Comparison of ENCODE assay signal across 14 cellular contexts in genomic region chr2:43511199-43511598, GRCh38.
DNase-seq lines count a peak whose midpoint lies in the region; ATAC-seq and TF ChIP-seq lines count a peak whose summit lies in the region.
"Had no signal": no experiment of that assay in that cellular context is flagged by ENCODE, and none has a peak within 500 bp of the region (broad histone marks: within the 10 kb centered on the region; RNA-seq: fewer than 3 reads in every experiment).

No MANE protein-coding gene starts in this region.

- H3K9me3 Mint-ChIP-seq in activated CD4-positive, alpha-beta memory T cell treated with anti-CD3 and anti-CD28 coated beads for 36 hours, result no peaks in the 10 kb centered on the region
- H3K9me3 Mint-ChIP-seq in activated CD4-positive, alpha-beta memory T cell treated with anti-CD3 and anti-CD28 coated beads, Interleukin-2, amount 10 ng/mL, durations not matched to agents 7 days and 5 days, result no peaks in the 10 kb centered on the region
- H3K9me3 Mint-ChIP-seq in neural progenitor cell, result no peaks in the 10 kb centered on the region

- H3K4me1 ChIP-seq in left ventricle myocardium inferior, result peaks cover 37% of the 10 kb centered on the region
- H3K4me1 ChIP-seq in neural progenitor cell, result peaks cover 2% of the 10 kb centered on the region
- H3K4me1 ChIP-seq: BLaER1 treated with 17β-estradiol and CSF1 and Interleukin-3, amounts not matched to agents 10 nM and 100 nM; HAP-1 had no signal

- no peak overlapping the region for H3K4me3 ChIP-seq in left ventricle myocardium inferior
- H3K4me3 ChIP-seq in neural progenitor cell, result no peak overlapping the region
- H3K4me3 ChIP-seq: BLaER1 treated with 17β-estradiol and CSF1 and Interleukin-3, amounts not matched to agents 10 nM and 100 nM; HAP-1 had no signal

- no peak overlapping the region for H3K27ac Mint-ChIP-seq in activated CD4-positive, alpha-beta memory T cell treated with anti-CD3 and anti-CD28 coated beads for 36 hours
- H3K27ac Mint-ChIP-seq in activated CD4-positive, alpha-beta memory T cell treated with anti-CD3 and anti-CD28 coated beads, Interleukin-2, amount 10 ng/mL, durations not matched to agents 7 days and 5 days, result no peak overlapping the region
- H3K27ac Mint-ChIP-seq in neural progenitor cell, result peak overlapping the region; percentile 19

- peaks cover 16% of the 10 kb centered on the region for H3F3A ChIP-seq in neural progenitor cell (ENCODE audit: low read depth)

- no peak for TF ChIP-seq CTCF in left ventricle myocardium inferior (IDR thresholded peaks at IDR 0.05; ENCODE audit: borderline replicate concordance)
- TF ChIP-seq CTCF in neural progenitor cell (IDR thresholded peaks at IDR 0.05), result no peak

- H3K36me3 ChIP-seq in left ventricle myocardium inferior (peaks cover 13% of the 10 kb centered on the region), neural progenitor cell (no peaks in the 10 kb centered on the region)
- H3K36me3 ChIP-seq: HAP-1 had no signal

- H2AFZ ChIP-seq in neural progenitor cell (replicated peaks), result no peak overlapping the region

- H3K9me3 ChIP-seq in left ventricle myocardium inferior (replicated peaks) (no peaks in the 10 kb centered on the region), neural progenitor cell (ENCODE audit: low read depth) (no peaks in the 10 kb centered on the region)
- H3K9me3 ChIP-seq: HAP-1 had no signal

- POLR2A ChIA-PET in activated CD4-positive, alpha-beta memory T cell treated with anti-CD3 and anti-CD28 coated beads for 36 hours (lab: Charles Lee), result no interaction called here
- POLR2A ChIA-PET in activated CD4-positive, alpha-beta memory T cell treated with anti-CD3 and anti-CD28 coated beads, Interleukin-2, amount 10 ng/mL, durations not matched to agents 7 days and 5 days (lab: Charles Lee), result no interaction called here

- intact Hi-C loops in activated CD4-positive, alpha-beta memory T cell treated with anti-CD3 and anti-CD28 coated beads for 36 hours (cut with micrococcal nuclease), result loop anchor here (10.0 kb wide), 1 partner anchor 54 kb away; no protein-coding TSS in a partner anchor
- intact Hi-C loops in left ventricle myocardium inferior (cut with micrococcal nuclease) (no loop called here), cardiac septum (cut with DNase I) (no loop called here)

- H3K27me3 Mint-ChIP-seq in activated CD4-positive, alpha-beta memory T cell treated with anti-CD3 and anti-CD28 coated beads for 36 hours, result no peaks in the 10 kb centered on the region
- H3K27me3 Mint-ChIP-seq in activated CD4-positive, alpha-beta memory T cell treated with anti-CD3 and anti-CD28 coated beads, Interleukin-2, amount 10 ng/mL, durations not matched to agents 7 days and 5 days, result no peaks in the 10 kb centered on the region
- H3K27me3 Mint-ChIP-seq in neural progenitor cell (ENCODE audit: insufficient read depth, low read depth), result no peaks in the 10 kb centered on the region
- H3K27me3 Mint-ChIP-seq: CD4-positive, CD25-positive, alpha-beta regulatory T cell had no signal

- no peak for ATAC-seq in HG03521 (IDR thresholded peaks at IDR 0.05; ENCODE audit: unreplicated experiment)

- no peaks in the 10 kb centered on the region for H3K27me3 ChIP-seq in left ventricle myocardium inferior (ENCODE audit: low read depth)
- no peaks in the 10 kb centered on the region for H3K27me3 ChIP-seq in neural progenitor cell
- H3K27me3 ChIP-seq: BLaER1 treated with 17β-estradiol and CSF1 and Interleukin-3, amounts not matched to agents 10 nM and 100 nM had no signal

- no peak overlapping the region for H3K4me3 Mint-ChIP-seq in activated CD4-positive, alpha-beta memory T cell treated with anti-CD3 and anti-CD28 coated beads for 36 hours
- H3K4me3 Mint-ChIP-seq in activated CD4-positive, alpha-beta memory T cell treated with anti-CD3 and anti-CD28 coated beads, Interleukin-2, amount 10 ng/mL, durations not matched to agents 7 days and 5 days, result no peak overlapping the region
- no peak overlapping the region for H3K4me3 Mint-ChIP-seq in neural progenitor cell
- H3K4me3 Mint-ChIP-seq: CD4-positive, CD25-positive, alpha-beta regulatory T cell had no signal

- H3K27ac ChIP-seq in left ventricle myocardium inferior (replicated peaks), result peak overlapping the region; percentile 74
- no peak overlapping the region for H3K27ac ChIP-seq in neural progenitor cell
- H3K27ac ChIP-seq: BLaER1 treated with 17β-estradiol and CSF1 and Interleukin-3, amounts not matched to agents 10 nM and 100 nM; HL-60 had no signal

- no peaks in the 10 kb centered on the region for H3K79me2 ChIP-seq in neural progenitor cell (ENCODE audit: low read depth)

- peaks cover 37% of the 10 kb centered on the region for H3K4me1 Mint-ChIP-seq in activated CD4-positive, alpha-beta memory T cell treated with anti-CD3 and anti-CD28 coated beads for 36 hours (ENCODE audit: low read depth)
- H3K4me1 Mint-ChIP-seq in activated CD4-positive, alpha-beta memory T cell treated with anti-CD3 and anti-CD28 coated beads, Interleukin-2, amount 10 ng/mL, durations not matched to agents 7 days and 5 days, result peaks cover 25% of the 10 kb centered on the region
- peaks cover 8% of the 10 kb centered on the region for H3K4me1 Mint-ChIP-seq in neural progenitor cell

- no peak for TF ChIP-seq POLR2A in erythroblast (IDR thresholded peaks at IDR 0.05; ENCODE audit: low read length)

- H3K36me3 Mint-ChIP-seq in activated CD4-positive, alpha-beta memory T cell treated with anti-CD3 and anti-CD28 coated beads for 36 hours, result peaks cover 22% of the 10 kb centered on the region
- H3K36me3 Mint-ChIP-seq in activated CD4-positive, alpha-beta memory T cell treated with anti-CD3 and anti-CD28 coated beads, Interleukin-2, amount 10 ng/mL, durations not matched to agents 7 days and 5 days (ENCODE audit: low read depth), result peaks cover 25% of the 10 kb centered on the region
- peaks cover 8% of the 10 kb centered on the region for H3K36me3 Mint-ChIP-seq in neural progenitor cell

- no peaks in the 10 kb centered on the region for H4K20me1 ChIP-seq in neural progenitor cell (ENCODE audit: low read depth)
- H4K20me1 ChIP-seq: BLaER1 treated with 17β-estradiol and CSF1 and Interleukin-3, amounts not matched to agents 10 nM and 100 nM had no signal

- no peak overlapping the region for H3K4me2 ChIP-seq in neural progenitor cell
- H3K4me2 ChIP-seq: BLaER1 treated with 17β-estradiol and CSF1 and Interleukin-3, amounts not matched to agents 10 nM and 100 nM had no signal

- peak; percentile 24 for DNase-seq in activated CD4-positive, alpha-beta memory T cell treated with anti-CD3 and anti-CD28 coated beads for 36 hours
- DNase-seq in activated CD4-positive, alpha-beta memory T cell treated with anti-CD3 and anti-CD28 coated beads, Interleukin-2, amount 10 ng/mL, durations not matched to agents 7 days and 5 days, result no peak
- DNase-seq in left ventricle myocardium inferior (no peak), cardiac septum (ENCODE audit: low spot score) (no peak), neural progenitor cell (ENCODE audit: low spot score) (no peak), erythroblast (lab: John Stamatoyannopoulos, UW) (no peak)
- DNase-seq: ACHN; CD4-positive, CD25-positive, alpha-beta regulatory T cell; DMS53; GF-D8 had no signal

- no peak overlapping the region for H3K9ac ChIP-seq in neural progenitor cell
- H3K9ac ChIP-seq: BLaER1 treated with 17β-estradiol and CSF1 and Interleukin-3, amounts not matched to agents 10 nM and 100 nM had no signal

- CTCF ChIA-PET in activated CD4-positive, alpha-beta memory T cell treated with anti-CD3 and anti-CD28 coated beads for 36 hours (lab: Charles Lee), result interaction anchor here (0.6 kb wide), 1 partner anchor 733 kb away, joined by 3 read pairs; no protein-coding TSS in a partner anchor
- CTCF ChIA-PET in activated CD4-positive, alpha-beta memory T cell treated with anti-CD3 and anti-CD28 coated beads, Interleukin-2, amount 10 ng/mL, durations not matched to agents 7 days and 5 days (lab: Charles Lee), result interaction anchor here (1.0 kb wide), 1 partner anchor 8 kb away, joined by 3 read pairs; no protein-coding TSS in a partner anchor
